ENCODE assay signal across 19 cellular contexts in the genomic region with DNA sequence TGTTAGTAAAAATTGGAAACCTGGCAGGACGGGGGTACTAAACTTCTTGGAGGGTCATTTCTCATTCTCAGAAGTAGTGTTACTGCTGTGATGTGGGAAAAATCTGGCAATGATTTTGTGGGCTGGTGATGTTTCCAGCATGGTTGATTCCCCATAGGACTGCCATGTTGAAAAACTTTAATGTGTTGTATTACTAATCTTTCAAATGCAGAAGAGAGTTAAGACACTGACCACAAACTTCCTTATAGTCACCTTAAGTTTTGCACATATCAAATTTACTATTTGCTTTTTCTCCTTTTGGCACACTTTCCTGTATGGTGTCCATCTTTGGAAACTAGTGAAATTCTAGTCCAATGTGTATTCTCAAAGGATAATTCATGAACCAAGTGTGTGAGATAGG.
A peak's percentile ranks its signal among the peaks of the same experiment; 100 is the strongest.
DNase-seq lines count a peak whose midpoint lies in the region; ATAC-seq and TF ChIP-seq lines count a peak whose summit lies in the region.
"Had no signal": no experiment of that assay in that cellular context is flagged by ENCODE, and none has a peak within 500 bp of the region (broad histone marks: within the 10 kb centered on the region; RNA-seq: fewer than 3 reads in every experiment).

No MANE protein-coding gene starts in this region.

- H3K4me1 Mint-ChIP-seq in HFFc6 (ENCODE audit: low read depth) (peaks cover 40% of the 10 kb centered on the region), osteocyte (ENCODE audit: unreplicated experiment) (peaks cover 53% of the 10 kb centered on the region), WTC11 (peaks cover 22% of the 10 kb centered on the region)
- peaks cover 58% of the 10 kb centered on the region for H3K4me1 Mint-ChIP-seq in activated T-helper 17 cell treated with anti-CD3 and anti-CD28 coated beads, Interleukin-2, amount 50 U/mL, for 72 hours

- H3K4me3 Mint-ChIP-seq in HFFc6 (no peak overlapping the region), osteocyte (ENCODE audit: unreplicated experiment) (no peak overlapping the region), WTC11 (no peak overlapping the region)
- H3K4me3 Mint-ChIP-seq in activated T-helper 17 cell treated with anti-CD3 and anti-CD28 coated beads, Interleukin-2, amount 50 U/mL, for 72 hours = peak overlapping the region; percentile 82
- H3K4me3 Mint-ChIP-seq: dendritic cell treated with granulocyte-macrophage colony-stimulating factor and Interleukin-4, amounts not matched to agents 40 ng/mL and 50 ng/mL, for 4 days; natural killer cell treated with Interleukin-12 subunit alpha and Interleukin-12 subunit beta and Interleukin-15 and Interleukin-18, amount 100 ng/mL, for 72 hours; T-cell had no signal

- no peaks in the 10 kb centered on the region for H3K36me3 Mint-ChIP-seq in HFFc6 (ENCODE audit: low read depth)
- peaks cover 10% of the 10 kb centered on the region for H3K36me3 Mint-ChIP-seq in activated T-helper 17 cell treated with anti-CD3 and anti-CD28 coated beads, Interleukin-2, amount 50 U/mL, for 72 hours (ENCODE audit: low read depth)
- H3K36me3 Mint-ChIP-seq in osteocyte (ENCODE audit: unreplicated experiment) = no peaks in the 10 kb centered on the region
- H3K36me3 Mint-ChIP-seq in WTC11 = peaks cover 17% of the 10 kb centered on the region
- H3K36me3 Mint-ChIP-seq: natural killer cell treated with Interleukin-12 subunit alpha and Interleukin-12 subunit beta and Interleukin-15 and Interleukin-18, amount 100 ng/mL, for 72 hours had no signal

- H3K27me3 Mint-ChIP-seq in HFFc6 (ENCODE audit: insufficient read depth) (peaks cover 9% of the 10 kb centered on the region), osteocyte (ENCODE audit: unreplicated experiment) (no peaks in the 10 kb centered on the region), WTC11 (ENCODE audit: low read depth) (no peaks in the 10 kb centered on the region)
- no peaks in the 10 kb centered on the region for H3K27me3 Mint-ChIP-seq in activated T-helper 17 cell treated with anti-CD3 and anti-CD28 coated beads, Interleukin-2, amount 50 U/mL, for 72 hours
- H3K27me3 Mint-ChIP-seq: dendritic cell treated with granulocyte-macrophage colony-stimulating factor and Interleukin-4, amounts not matched to agents 40 ng/mL and 50 ng/mL, for 4 days; natural killer cell treated with Interleukin-12 subunit alpha and Interleukin-12 subunit beta and Interleukin-15 and Interleukin-18, amount 100 ng/mL, for 72 hours; T-cell had no signal

- H3K27ac Mint-ChIP-seq in HFFc6 (peak overlapping the region; percentile 88; the same call in 1 of the 2 replicates), osteocyte (ENCODE audit: unreplicated experiment) (peak overlapping the region; percentile 90), WTC11 (no peak overlapping the region)
- no peak overlapping the region for H3K27ac Mint-ChIP-seq in activated T-helper 17 cell treated with anti-CD3 and anti-CD28 coated beads, Interleukin-2, amount 50 U/mL, for 72 hours
- H3K27ac Mint-ChIP-seq: dendritic cell treated with granulocyte-macrophage colony-stimulating factor and Interleukin-4, amounts not matched to agents 40 ng/mL and 50 ng/mL, for 4 days; natural killer cell treated with Interleukin-12 subunit alpha and Interleukin-12 subunit beta and Interleukin-15 and Interleukin-18, amount 100 ng/mL, for 72 hours; T-cell had no signal

- DNase-seq in CD1c-positive myeloid dendritic cell (ENCODE audit: extremely low spot score) (peak; percentile 48), HFFc6 (no peak), osteocyte (ENCODE audit: extremely low spot score, unreplicated experiment) (no peak), HUDEP-2 (lab: John Stamatoyannopoulos, UW; ENCODE audit: unreplicated experiment in 76 of 76) (no peak), WTC11 (ENCODE audit: low spot score) (no peak)
- DNase-seq in activated effector memory CD4-positive, alpha-beta T cell treated with Interleukin-2 at 50 U/mL for 16 hours = no peak
- DNase-seq: activated CD4-positive, CD25-positive, alpha-beta regulatory T cell; COR-L47; Karpas-422; NCI-H1105 treated with DMSO at 0.1 percent for 48 hours; NCI-H2107; NCI-H510A treated with DMSO at 0.1 percent for 48 hours; T-cell; transverse colon had no signal

- H3K9me3 Mint-ChIP-seq in HFFc6 = no peaks in the 10 kb centered on the region
- no peaks in the 10 kb centered on the region for H3K9me3 Mint-ChIP-seq in activated T-helper 17 cell treated with anti-CD3 and anti-CD28 coated beads, Interleukin-2, amount 50 U/mL, for 72 hours
- H3K9me3 Mint-ChIP-seq in osteocyte (ENCODE audit: unreplicated experiment) = no peaks in the 10 kb centered on the region
- H3K9me3 Mint-ChIP-seq in WTC11 = no peaks in the 10 kb centered on the region
- H3K9me3 Mint-ChIP-seq: dendritic cell treated with granulocyte-macrophage colony-stimulating factor and Interleukin-4, amounts not matched to agents 40 ng/mL and 50 ng/mL, for 4 days; natural killer cell treated with Interleukin-12 subunit alpha and Interleukin-12 subunit beta and Interleukin-15 and Interleukin-18, amount 100 ng/mL, for 72 hours; T-cell had no signal

- no peak for ATAC-seq in activated T-helper 17 cell treated with anti-CD3 and anti-CD28 coated beads, Interleukin-2, amount 50 U/mL, for 72 hours (replicated peaks)
- ATAC-seq in WTC11 (no peak), HG02938 (IDR thresholded peaks at IDR 0.05; ENCODE audit: unreplicated experiment) (no peak)
- ATAC-seq: natural killer cell treated with Interleukin-12 subunit alpha and Interleukin-12 subunit beta and Interleukin-15 and Interleukin-18, amount 100 ng/mL, for 72 hours; Right ventricle myocardium inferior had no signal

- POLR2A ChIA-PET in WTC11 (lab: Charles Lee) = no interaction called here

- TF ChIP-seq CTCF in HFFc6 (IDR thresholded peaks at IDR 0.05) (no peak), osteocyte (IDR thresholded peaks at IDR 0.05) (no peak), WTC11 (IDR thresholded peaks at IDR 0.05) (no peak)

- CTCF ChIA-PET in WTC11 (lab: Charles Lee) = interaction anchor here (1.6 kb wide), 2 partner anchors 351 to 522 kb away, joined by 7 to 11 read pairs; no protein-coding TSS in a partner anchor

TF ChIP-seq in WTC11, 78 proteins besides CTCF, POLR2A, EP300 and RAD21 (continues in another document):
- TF ChIP-seq, protein P1, sequence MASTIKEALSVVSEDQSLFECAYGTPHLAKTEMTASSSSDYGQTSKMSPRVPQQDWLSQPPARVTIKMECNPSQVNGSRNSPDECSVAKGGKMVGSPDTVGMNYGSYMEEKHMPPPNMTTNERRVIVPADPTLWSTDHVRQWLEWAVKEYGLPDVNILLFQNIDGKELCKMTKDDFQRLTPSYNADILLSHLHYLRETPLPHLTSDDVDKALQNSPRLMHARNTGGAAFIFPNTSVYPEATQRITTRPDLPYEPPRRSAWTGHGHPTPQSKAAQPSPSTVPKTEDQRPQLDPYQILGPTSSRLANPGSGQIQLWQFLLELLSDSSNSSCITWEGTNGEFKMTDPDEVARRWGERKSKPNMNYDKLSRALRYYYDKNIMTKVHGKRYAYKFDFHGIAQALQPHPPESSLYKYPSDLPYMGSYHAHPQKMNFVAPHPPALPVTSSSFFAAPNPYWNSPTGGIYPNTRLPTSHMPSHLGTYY (CRISPR knock-in tag; IDR thresholded peaks at IDR 0.05) = no peak
- TF ChIP-seq ZNF121 (CRISPR knock-in tag; IDR thresholded peaks at IDR 0.05) (no peak), ATF1 (CRISPR knock-in tag; IDR thresholded peaks at IDR 0.05) (no peak), NFATC4 (CRISPR knock-in tag; IDR thresholded peaks at IDR 0.05) (no peak), ZNF219 (CRISPR knock-in tag; IDR thresholded peaks at IDR 0.05; ENCODE audit: borderline replicate concordance) (no peak), ZNF416 (CRISPR knock-in tag; IDR thresholded peaks at IDR 0.05) (no peak)
- TF ChIP-seq, protein P2, sequence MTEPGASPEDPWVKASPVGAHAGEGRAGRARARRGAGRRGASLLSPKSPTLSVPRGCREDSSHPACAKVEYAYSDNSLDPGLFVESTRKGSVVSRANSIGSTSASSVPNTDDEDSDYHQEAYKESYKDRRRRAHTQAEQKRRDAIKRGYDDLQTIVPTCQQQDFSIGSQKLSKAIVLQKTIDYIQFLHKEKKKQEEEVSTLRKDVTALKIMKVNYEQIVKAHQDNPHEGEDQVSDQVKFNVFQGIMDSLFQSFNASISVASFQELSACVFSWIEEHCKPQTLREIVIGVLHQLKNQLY (CRISPR knock-in tag; IDR thresholded peaks at IDR 0.05) = no peak
- TF ChIP-seq, protein P3, sequence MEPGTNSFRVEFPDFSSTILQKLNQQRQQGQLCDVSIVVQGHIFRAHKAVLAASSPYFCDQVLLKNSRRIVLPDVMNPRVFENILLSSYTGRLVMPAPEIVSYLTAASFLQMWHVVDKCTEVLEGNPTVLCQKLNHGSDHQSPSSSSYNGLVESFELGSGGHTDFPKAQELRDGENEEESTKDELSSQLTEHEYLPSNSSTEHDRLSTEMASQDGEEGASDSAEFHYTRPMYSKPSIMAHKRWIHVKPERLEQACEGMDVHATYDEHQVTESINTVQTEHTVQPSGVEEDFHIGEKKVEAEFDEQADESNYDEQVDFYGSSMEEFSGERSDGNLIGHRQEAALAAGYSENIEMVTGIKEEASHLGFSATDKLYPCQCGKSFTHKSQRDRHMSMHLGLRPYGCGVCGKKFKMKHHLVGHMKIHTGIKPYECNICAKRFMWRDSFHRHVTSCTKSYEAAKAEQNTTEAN (CRISPR knock-in tag; IDR thresholded peaks at IDR 0.05) = no peak
- TF ChIP-seq, protein P4, sequence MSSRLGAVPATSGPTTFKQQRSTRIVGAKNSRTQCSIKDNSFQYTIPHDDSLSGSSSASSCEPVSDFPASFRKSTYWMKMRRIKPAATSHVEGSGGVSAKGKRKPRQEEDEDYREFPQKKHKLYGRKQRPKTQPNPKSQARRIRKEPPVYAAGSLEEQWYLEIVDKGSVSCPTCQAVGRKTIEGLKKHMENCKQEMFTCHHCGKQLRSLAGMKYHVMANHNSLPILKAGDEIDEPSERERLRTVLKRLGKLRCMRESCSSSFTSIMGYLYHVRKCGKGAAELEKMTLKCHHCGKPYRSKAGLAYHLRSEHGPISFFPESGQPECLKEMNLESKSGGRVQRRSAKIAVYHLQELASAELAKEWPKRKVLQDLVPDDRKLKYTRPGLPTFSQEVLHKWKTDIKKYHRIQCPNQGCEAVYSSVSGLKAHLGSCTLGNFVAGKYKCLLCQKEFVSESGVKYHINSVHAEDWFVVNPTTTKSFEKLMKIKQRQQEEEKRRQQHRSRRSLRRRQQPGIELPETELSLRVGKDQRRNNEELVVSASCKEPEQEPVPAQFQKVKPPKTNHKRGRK (CRISPR knock-in tag; IDR thresholded peaks at IDR 0.05; ENCODE audit: borderline replicate concordance) = no peak
- TF ChIP-seq, protein P5, sequence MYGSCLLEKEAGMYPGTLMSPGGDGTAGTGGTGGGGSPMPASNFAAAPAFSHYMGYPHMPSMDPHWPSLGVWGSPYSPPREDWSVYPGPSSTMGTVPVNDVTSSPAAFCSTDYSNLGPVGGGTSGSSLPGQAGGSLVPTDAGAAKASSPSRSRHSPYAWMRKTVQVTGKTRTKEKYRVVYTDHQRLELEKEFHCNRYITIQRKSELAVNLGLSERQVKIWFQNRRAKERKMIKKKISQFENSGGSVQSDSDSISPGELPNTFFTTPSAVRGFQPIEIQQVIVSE (CRISPR knock-in tag; IDR thresholded peaks at IDR 0.05; ENCODE audit: borderline replicate concordance) = no peak

Comparison
In these comparisons a context has a peak if more than half of its experiments do, and no peak if none do; other contexts are left out.
1. H3K27ac Mint-ChIP-seq: peak in HFFc6 (single experiment) and osteocyte (single experiment); none in activated T-helper 17 cell treated with anti-CD3 and anti-CD28 coated beads, Interleukin-2, amount 50 U/mL, for 72 hours (single experiment) and WTC11 (single experiment).